ENCODE assay signal across 11 cellular contexts in the genomic region with DNA sequence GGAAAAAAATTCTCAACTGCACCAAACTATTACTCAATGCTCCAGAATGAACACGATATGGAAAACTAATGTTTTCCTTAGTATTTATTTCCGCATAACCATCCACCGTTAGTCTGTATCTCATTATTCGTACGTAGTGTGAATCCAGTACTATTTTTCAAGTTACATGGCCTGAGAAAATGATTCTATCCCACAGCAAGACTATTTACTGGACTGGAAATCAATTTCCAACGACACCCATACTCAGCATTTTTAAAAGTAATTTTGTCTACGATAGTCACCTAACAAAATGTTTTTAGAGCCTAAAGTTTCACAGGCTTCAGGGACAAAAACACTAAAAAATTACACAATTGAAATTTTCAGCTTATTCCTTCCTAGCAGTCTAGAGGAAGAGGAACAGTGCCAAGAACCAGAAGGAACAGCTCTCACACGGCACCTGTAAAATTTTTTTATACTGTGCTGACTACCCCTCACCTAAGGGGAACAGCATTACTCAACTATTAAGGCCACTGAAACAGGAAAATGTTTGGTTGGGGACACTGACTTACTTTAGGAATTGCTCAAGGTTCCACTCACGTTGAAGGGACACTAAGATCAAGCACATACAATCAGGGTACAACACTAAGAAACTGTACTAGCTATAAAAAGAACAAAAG. TPM values are rescaled to one million over a fixed set of nuclear protein-coding genes. Genes with fewer than 3 reads are reported as not detected.
A peak's percentile ranks its signal among the peaks of the same experiment; 100 is the strongest.
DNase-seq lines count a peak whose midpoint lies in the region; ATAC-seq and TF ChIP-seq lines count a peak whose summit lies in the region.
"Had no signal": no experiment of that assay in that cellular context is flagged by ENCODE, and none has a peak within 500 bp of the region (broad histone marks: within the 10 kb centered on the region; RNA-seq: fewer than 3 reads in every experiment).

No MANE protein-coding gene starts in this region.

- H3K9me3 Mint-ChIP-seq in activated T-cell treated with anti-CD3 and anti-CD28 coated beads, Interleukin-2, amount 50 U/mL, for 4 hours = no peaks in the 10 kb centered on the region
- H3K9me3 Mint-ChIP-seq in activated naive CD8-positive, alpha-beta T cell treated with anti-CD3 and anti-CD28 coated beads for 36 hours = no peaks in the 10 kb centered on the region

- intact Hi-C loops in left colon (cut with DNase I, micrococcal nuclease) = loop anchor here in 1 of 2 donors (10.0 kb wide), 1 partner anchor 53 kb away; the partner anchor contains the start of gene MANBA
- intact Hi-C loops in stomach (cut with DNase I; ENCODE audit: low total_unique reads) = no loop called here

- no peak for ATAC-seq in activated T-cell treated with anti-CD3 and anti-CD28 coated beads, Interleukin-2, amount 50 U/mL, for 4 hours
- peak; percentile 31 for ATAC-seq in left colon
- no peak for ATAC-seq in HG03457 (IDR thresholded peaks at IDR 0.05; ENCODE audit: unreplicated experiment)

- H3K4me1 ChIP-seq in stomach = peaks cover 78 to 100% (median 93%) of the 10 kb centered on the region in 4 donors

- no peak for TF ChIP-seq POLR2A in stomach (IDR thresholded peaks at IDR 0.05)

- H3K27me3 ChIP-seq in stomach = no peaks in the 10 kb centered on the region
- H3K27me3 ChIP-seq: SJCRH30 had no signal

- TF ChIP-seq EP300 in stomach (IDR thresholded peaks at IDR 0.05) = no peak

- H3K4me1 Mint-ChIP-seq in activated T-cell treated with anti-CD3 and anti-CD28 coated beads, Interleukin-2, amount 50 U/mL, for 4 hours (ENCODE audit: low read depth) = peaks cover 87% of the 10 kb centered on the region
- peaks cover 79% of the 10 kb centered on the region for H3K4me1 Mint-ChIP-seq in activated naive CD8-positive, alpha-beta T cell treated with anti-CD3 and anti-CD28 coated beads for 36 hours

- no peak for DNase-seq in activated T-cell treated with anti-CD3 and anti-CD28 coated beads, Interleukin-2, amount 50 U/mL, for 4 hours
- no peak for DNase-seq in activated T-cell treated with anti-CD3 and anti-CD28 coated beads, Interleukin-2, amount 50 U/mL, for 48 hours
- no peak for DNase-seq in activated naive CD8-positive, alpha-beta T cell treated with anti-CD3 and anti-CD28 coated beads for 36 hours
- no peak for DNase-seq in left colon
- DNase-seq in stomach = no peak
- DNase-seq in NCI-H1417 (lab: John Stamatoyannopoulos, UW) = no peak
- DNase-seq in NOMO-1 treated with DMSO at 0.1 percent for 48 hours (lab: John Stamatoyannopoulos, UW; ENCODE audit: unreplicated experiment) = no peak
- DNase-seq: activated CD8-positive, alpha-beta memory T cell treated with anti-CD3 and anti-CD28 coated beads, Interleukin-2, amount 50 U/mL, for 48 hours; NCI-H2029 treated with DMSO at 0.1 percent for 48 hours; SJCRH30 had no signal

- no peak for TF ChIP-seq CTCF in stomach (IDR thresholded peaks at IDR 0.05)

- H3K4me3 Mint-ChIP-seq in activated T-cell treated with anti-CD3 and anti-CD28 coated beads, Interleukin-2, amount 50 U/mL, for 4 hours = peak overlapping the region; percentile 40
- peak overlapping the region; percentile 62 for H3K4me3 Mint-ChIP-seq in activated naive CD8-positive, alpha-beta T cell treated with anti-CD3 and anti-CD28 coated beads for 36 hours

- H3K9me3 ChIP-seq in stomach = no peaks in the 10 kb centered on the region
- H3K9me3 ChIP-seq: SJCRH30 had no signal

- 48 to 59% (median 55%) methylated on average over 9 of the region's 9 CpGs for WGBS in stomach, 5 donors

- H3K27ac Mint-ChIP-seq in activated naive CD8-positive, alpha-beta T cell treated with anti-CD3 and anti-CD28 coated beads for 36 hours = peak overlapping the region; percentile 78

- H3K27ac ChIP-seq in stomach = peak overlapping the region in 3 of 5 donors; percentile 0 to 50 (median 47)
- H3K27ac ChIP-seq: SJCRH30 had no signal

- no peak overlapping the region for H3K4me3 ChIP-seq in stomach
- H3K4me3 ChIP-seq: SJCRH30 had no signal

- peaks cover 57% of the 10 kb centered on the region for H3K36me3 Mint-ChIP-seq in activated T-cell treated with anti-CD3 and anti-CD28 coated beads, Interleukin-2, amount 50 U/mL, for 4 hours (ENCODE audit: insufficient read depth)
- peaks cover 77% of the 10 kb centered on the region for H3K36me3 Mint-ChIP-seq in activated naive CD8-positive, alpha-beta T cell treated with anti-CD3 and anti-CD28 coated beads for 36 hours

- H3K27me3 Mint-ChIP-seq in activated T-cell treated with anti-CD3 and anti-CD28 coated beads, Interleukin-2, amount 50 U/mL, for 4 hours (ENCODE audit: low read depth) = no peaks in the 10 kb centered on the region
- no peaks in the 10 kb centered on the region for H3K27me3 Mint-ChIP-seq in activated naive CD8-positive, alpha-beta T cell treated with anti-CD3 and anti-CD28 coated beads for 36 hours

- peaks cover 0 to 15% (median 6%) of the 10 kb centered on the region in 4 donors for H3K36me3 ChIP-seq in stomach

RNA-seq across cellular contexts. Expression of gene UBE2D3, which starts 9.6 kb away (rescaled TPM):
- total RNA-seq in activated T-cell treated with anti-CD3 and anti-CD28 coated beads, Interleukin-2, amount 50 U/mL, for 4 hours = 100 to 1,000 TPM; 575 to 579 (median 577) TPM
- 100 to 1,000 TPM; 477 to 516 TPM for total RNA-seq in activated naive CD8-positive, alpha-beta T cell treated with anti-CD3 and anti-CD28 coated beads for 36 hours
- total RNA-seq in left colon = 100 to 1,000 TPM; 289 to 296 TPM
- 100 to 1,000 TPM; 200 to 398 (median 286) TPM for total RNA-seq in stomach
- polyA plus RNA-seq in stomach = 100 to 1,000 TPM; 143 to 290 (median 180) TPM

RNA-seq across cellular contexts. Expression of gene CISD2, which starts 51.1 kb away (rescaled TPM):
- 10 to 100 TPM; 29.0 to 36.9 (median 29.1) TPM for total RNA-seq in activated T-cell treated with anti-CD3 and anti-CD28 coated beads, Interleukin-2, amount 50 U/mL, for 4 hours
- total RNA-seq in activated naive CD8-positive, alpha-beta T cell treated with anti-CD3 and anti-CD28 coated beads for 36 hours = 10 to 100 TPM; 41.5 to 41.8 TPM
- 10 to 100 TPM; 24.1 TPM for total RNA-seq in left colon
- 10 to 100 TPM in 2 of 5 donors, 1 to 10 TPM in 2, not detected in 1; 1.3 to 21.3 (median 9.1) TPM for total RNA-seq in stomach
- 10 to 100 TPM; 14.1 to 25.5 (median 23.2) TPM for polyA plus RNA-seq in stomach

RNA-seq across cellular contexts. Expression of gene MANBA, which starts 57.0 kb away (rescaled TPM):
- total RNA-seq in activated T-cell treated with anti-CD3 and anti-CD28 coated beads, Interleukin-2, amount 50 U/mL, for 4 hours = 1 to 10 TPM; 2.6 to 4.6 (median 2.7) TPM
- 1 to 10 TPM; 8.7 to 10.0 TPM for total RNA-seq in activated naive CD8-positive, alpha-beta T cell treated with anti-CD3 and anti-CD28 coated beads for 36 hours
- 10 to 100 TPM; 15.8 to 21.1 TPM for total RNA-seq in left colon
- 10 to 100 TPM; 21.0 to 69.4 (median 43.9) TPM for total RNA-seq in stomach
- polyA plus RNA-seq in stomach = 10 to 100 TPM in 2 of 3 donors, 1 to 10 TPM in 1; 8.4 to 15.7 (median 12.3) TPM
